9 cellular contexts compared by ENCODE assay signal in the genomic region with DNA sequence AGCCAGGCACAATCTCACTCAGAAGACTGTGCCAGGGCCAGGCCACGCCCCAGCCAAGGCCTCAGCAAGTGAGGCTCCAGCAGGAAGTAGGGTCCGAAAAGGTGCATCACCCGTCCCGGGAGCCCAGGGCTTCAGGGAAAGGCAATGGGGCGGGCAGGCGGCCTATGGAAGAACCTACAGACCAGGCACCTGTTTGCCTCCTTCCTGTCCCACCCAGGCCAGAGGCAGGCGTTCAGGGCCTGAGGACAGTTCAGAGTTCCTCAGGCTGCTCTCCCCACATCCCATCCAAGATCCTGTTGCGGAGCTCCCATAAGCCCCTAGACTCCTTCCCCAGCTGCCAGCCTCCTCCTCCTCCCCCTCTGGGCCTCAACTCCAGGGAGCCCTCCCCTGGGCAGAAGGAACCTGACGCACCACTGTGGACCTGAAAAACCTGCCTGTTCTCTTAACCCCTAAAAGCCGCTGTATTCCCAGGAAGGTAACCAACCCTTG. TPM values are rescaled to one million over a fixed set of nuclear protein-coding genes. Genes with fewer than 3 reads are reported as not detected.
DNase-seq lines count a peak whose midpoint lies in the region; ATAC-seq and TF ChIP-seq lines count a peak whose summit lies in the region.
"Had no signal": no experiment of that assay in that cellular context is flagged by ENCODE, and none has a peak within 500 bp of the region (broad histone marks: within the 10 kb centered on the region; RNA-seq: fewer than 3 reads in every experiment).

No MANE protein-coding gene starts in this region.

- no peaks in the 10 kb centered on the region; a peak in 1 of 5 replicates for H3K9me3 Mint-ChIP-seq in H9
- H3K9me3 Mint-ChIP-seq in activated T-helper 2 cell treated with anti-CD3 and anti-CD28 coated beads, Interferon-gamma antibody, Interleukin-2, Interleukin-4, amounts not matched to agents 10 μg/mL and 5 μg/mL and 100 μg/mL, durations not matched to agents 14 hours and 24 hours and 36 hours: no peaks in the 10 kb centered on the region

- H3K79me2 ChIP-seq in H9 (ENCODE audit: insufficient read depth, low read length): peaks cover 17% of the 10 kb centered on the region; the same call in 1 of the 2 replicates

- H3K27me3 Mint-ChIP-seq in H9 (ENCODE audit: low read depth): peaks cover 16% of the 10 kb centered on the region
- no peaks in the 10 kb centered on the region for H3K27me3 Mint-ChIP-seq in activated T-helper 2 cell treated with anti-CD3 and anti-CD28 coated beads, Interferon-gamma antibody, Interleukin-2, Interleukin-4, amounts not matched to agents 10 μg/mL and 5 μg/mL and 100 μg/mL, durations not matched to agents 14 hours and 24 hours and 36 hours (ENCODE audit: low read depth)

- H3K36me3 ChIP-seq in mucosa of descending colon (ENCODE audit: low read depth): peaks cover 4% of the 10 kb centered on the region

- no peak overlapping the region for H2BK20ac ChIP-seq in H9 (ENCODE audit: low read depth, low read length, poor library complexity, severe bottlenecking)

- ATAC-seq in mucosa of descending colon (peak; percentile 72), HG02571 (IDR thresholded peaks at IDR 0.05; ENCODE audit: unreplicated experiment) (no peak)

- no peak overlapping the region for H3K27ac ChIP-seq in H9 (ENCODE audit: insufficient read length, low read depth, low read length)

- H2BK120ac ChIP-seq in H9 (ENCODE audit: low read depth, low read length, poor library complexity, severe bottlenecking): no peak overlapping the region

- no peak overlapping the region for H4K91ac ChIP-seq in H9 (ENCODE audit: insufficient read length, low read depth, low read length)

- no CpG with 5 or more reads among the region's 10 CpGs for WGBS in H9 (ENCODE audit: extremely low coverage, insufficient read length, low lambda C conversion rate)

- TF ChIP-seq CTCF in H9 (conservative IDR thresholded peaks at IDR 0.05): no peak
- TF ChIP-seq CTCF in mucosa of descending colon (IDR thresholded peaks at IDR 0.05): no peak

- H3K4ac ChIP-seq in H9 (ENCODE audit: low read depth, low read length): no peak overlapping the region

- H3K36me3 Mint-ChIP-seq in H9 (ENCODE audit: insufficient read depth in 1 of 3, low read depth in 3 of 3): peaks cover 0 to 7% (median 0%) of the 10 kb centered on the region in 3 experiments; a peak in 2 of 7 replicates
- peaks cover 10% of the 10 kb centered on the region for H3K36me3 Mint-ChIP-seq in activated T-helper 2 cell treated with anti-CD3 and anti-CD28 coated beads, Interferon-gamma antibody, Interleukin-2, Interleukin-4, amounts not matched to agents 10 μg/mL and 5 μg/mL and 100 μg/mL, durations not matched to agents 14 hours and 24 hours and 36 hours (ENCODE audit: low read depth)

- H3K4me3 ChIP-seq in mucosa of descending colon: peak overlapping the region; percentile 0

- H3K9ac ChIP-seq in H9 (ENCODE audit: extremely low read depth, insufficient read length, low read length): no peak overlapping the region

- H4K20me1 ChIP-seq in H9 (ENCODE audit: control insufficient read depth, insufficient read depth, insufficient read length): no peaks in the 10 kb centered on the region

- no peak overlapping the region for H3K56ac ChIP-seq in H9 (ENCODE audit: insufficient read length, low read depth, low read length)

- no peak overlapping the region for H4K5ac ChIP-seq in H9 (ENCODE audit: insufficient read length, low read depth, low read length)

- H3K4me1 ChIP-seq in H9 (ENCODE audit: insufficient read depth, low read length) (peaks cover 4% of the 10 kb centered on the region; the same call in 1 of the 2 replicates), mucosa of descending colon (ENCODE audit: low read depth) (peaks cover 44% of the 10 kb centered on the region)

- H3K14ac ChIP-seq in H9 (ENCODE audit: insufficient read depth, low read length): no peak overlapping the region; the same call in 1 of the 2 replicates

- no peak overlapping the region for H3T11ph ChIP-seq in H9 (ENCODE audit: low read length)

- H3K79me1 ChIP-seq in H9 (ENCODE audit: insufficient read depth, low read depth, low read length, poor library complexity, severe bottlenecking): no peaks in the 10 kb centered on the region

- no peak overlapping the region for H2BK12ac ChIP-seq in H9 (ENCODE audit: insufficient read length, low read depth, low read length)

- no peak overlapping the region for H3K18ac ChIP-seq in H9 (ENCODE audit: insufficient read length, low read depth, low read length)

- H3K27ac Mint-ChIP-seq in H9: 0 out of 7 replicates have a peak overlapping the region, but pooled peaks of 2 of the 3 experiments have one; percentile 57 to 89
- H3K27ac Mint-ChIP-seq in activated T-helper 2 cell treated with anti-CD3 and anti-CD28 coated beads, Interferon-gamma antibody, Interleukin-2, Interleukin-4, amounts not matched to agents 10 μg/mL and 5 μg/mL and 100 μg/mL, durations not matched to agents 14 hours and 24 hours and 36 hours: peak overlapping the region; percentile 85

- no peak overlapping the region for H2AK5ac ChIP-seq in H9 (ENCODE audit: insufficient read length, low read length)

- DNase-seq in COLO668 (lab: John Stamatoyannopoulos, UW; ENCODE audit: unreplicated experiment): peak; percentile 48
- DNase-seq in H9: no peak
- no peak for DNase-seq in activated T-helper 2 cell treated with anti-CD3 and anti-CD28 coated beads, Interferon-gamma antibody, Interleukin-2, Interleukin-4, amounts not matched to agents 10 μg/mL and 5 μg/mL and 100 μg/mL, durations not matched to agents 14 hours and 24 hours and 36 hours (ENCODE audit: low spot score)
- peak; percentile 86 to 91 (median 88) for DNase-seq in mucosa of descending colon
- no peak for DNase-seq in NCI-H510A (lab: John Stamatoyannopoulos, UW)
- DNase-seq in NCI-H1417 (lab: John Stamatoyannopoulos, UW): no peak
- no peak for DNase-seq in NCI-H1092 (lab: John Stamatoyannopoulos, UW)

- no peaks in the 10 kb centered on the region; the same call in 1 of the 2 replicates for H3K27me3 ChIP-seq in H9 (ENCODE audit: insufficient read depth, low read length)

- no peak overlapping the region for H3K23ac ChIP-seq in H9 (ENCODE audit: insufficient read length, low read depth, low read length)

- no peaks in the 10 kb centered on the region for H3K9me3 ChIP-seq in H9 (ENCODE audit: control insufficient read depth, low read depth, low read length)
- no peaks in the 10 kb centered on the region for H3K9me3 ChIP-seq in mucosa of descending colon

- H2BK5ac ChIP-seq in H9 (ENCODE audit: insufficient read length, low read length): no peak overlapping the region

- H2AFZ ChIP-seq in H9 (ENCODE audit: low read length): no peak overlapping the region

- intact Hi-C loops in activated T-helper 2 cell treated with anti-CD3 and anti-CD28 coated beads, Interferon-gamma antibody, Interleukin-2, Interleukin-4, amounts not matched to agents 10 μg/mL and 5 μg/mL and 100 μg/mL, durations not matched to agents 14 hours and 24 hours and 36 hours (cut with micrococcal nuclease): no loop called here
- intact Hi-C loops in mucosa of descending colon (cut with DNase I, micrococcal nuclease): no loop called here

- peaks cover 13% of the 10 kb centered on the region for H3K23me2 ChIP-seq in H9 (ENCODE audit: insufficient read length, low read depth, low read length, poor library complexity, severe bottlenecking)

- H3K4me3 Mint-ChIP-seq in H9: peak overlapping the region; percentile 51 to 80; a peak in 3 of 5 replicates
- peak overlapping the region; percentile 92 for H3K4me3 Mint-ChIP-seq in activated T-helper 2 cell treated with anti-CD3 and anti-CD28 coated beads, Interferon-gamma antibody, Interleukin-2, Interleukin-4, amounts not matched to agents 10 μg/mL and 5 μg/mL and 100 μg/mL, durations not matched to agents 14 hours and 24 hours and 36 hours (ENCODE audit: low read depth)

- H2BK15ac ChIP-seq in H9 (ENCODE audit: low read depth, low read length): no peak overlapping the region

- H3K4me1 Mint-ChIP-seq in H9: peaks cover 47 to 61% of the 10 kb centered on the region in 2 experiments
- peaks cover 34% of the 10 kb centered on the region for H3K4me1 Mint-ChIP-seq in activated T-helper 2 cell treated with anti-CD3 and anti-CD28 coated beads, Interferon-gamma antibody, Interleukin-2, Interleukin-4, amounts not matched to agents 10 μg/mL and 5 μg/mL and 100 μg/mL, durations not matched to agents 14 hours and 24 hours and 36 hours (ENCODE audit: low read depth)

- no peak overlapping the region for H3K4me2 ChIP-seq in H9 (ENCODE audit: insufficient read depth, insufficient read length, low read length)

- no peak overlapping the region for H4K8ac ChIP-seq in H9 (replicated peaks; ENCODE audit: insufficient read length, low read depth, low read length)

RNA-seq across cellular contexts. Expression of gene CLUH, which starts 2.3 kb away (rescaled TPM):
- total RNA-seq in H9 (2021) (91.3 and 97.0 TPM in 2 replicates), mucosa of descending colon (100 to 1,000 TPM; 120 to 149 (median 145) TPM)
- total RNA-seq in activated T-helper 2 cell treated with anti-CD3 and anti-CD28 coated beads, Interferon-gamma antibody, Interleukin-2, Interleukin-4, amounts not matched to agents 10 μg/mL and 5 μg/mL and 100 μg/mL, durations not matched to agents 14 hours and 24 hours and 36 hours: 129 and 130 TPM in 2 replicates

RNA-seq across cellular contexts. Expression of gene CCDC92B, which starts 40.2 kb away (rescaled TPM):
- 7.1 and 8.0 TPM in 2 replicates for total RNA-seq in H9 (2021)
- total RNA-seq in activated T-helper 2 cell treated with anti-CD3 and anti-CD28 coated beads, Interferon-gamma antibody, Interleukin-2, Interleukin-4, amounts not matched to agents 10 μg/mL and 5 μg/mL and 100 μg/mL, durations not matched to agents 14 hours and 24 hours and 36 hours: 0.11 and 0.21 TPM in 2 replicates
- 1 to 10 TPM; 1.3 to 2.2 (median 2.2) TPM for total RNA-seq in mucosa of descending colon
- total RNA-seq: LHCN-M2 had no signal

Comparison
In these comparisons a context has a peak if more than half of its experiments do, and no peak if none do; other contexts are left out.
1. DNase-seq: peak in COLO668 (single experiment) and mucosa of descending colon (3 of 3); none in H9 (single experiment), activated T-helper 2 cell treated with anti-CD3 and anti-CD28 coated beads, Interferon-gamma antibody, Interleukin-2, Interleukin-4, amounts not matched to agents 10 μg/mL and 5 μg/mL and 100 μg/mL, durations not matched to agents 14 hours and 24 hours and 36 hours (single experiment), NCI-H510A (single experiment), NCI-H1417 (0 of 3) and NCI-H1092 (single experiment).